In the genomic region with DNA sequence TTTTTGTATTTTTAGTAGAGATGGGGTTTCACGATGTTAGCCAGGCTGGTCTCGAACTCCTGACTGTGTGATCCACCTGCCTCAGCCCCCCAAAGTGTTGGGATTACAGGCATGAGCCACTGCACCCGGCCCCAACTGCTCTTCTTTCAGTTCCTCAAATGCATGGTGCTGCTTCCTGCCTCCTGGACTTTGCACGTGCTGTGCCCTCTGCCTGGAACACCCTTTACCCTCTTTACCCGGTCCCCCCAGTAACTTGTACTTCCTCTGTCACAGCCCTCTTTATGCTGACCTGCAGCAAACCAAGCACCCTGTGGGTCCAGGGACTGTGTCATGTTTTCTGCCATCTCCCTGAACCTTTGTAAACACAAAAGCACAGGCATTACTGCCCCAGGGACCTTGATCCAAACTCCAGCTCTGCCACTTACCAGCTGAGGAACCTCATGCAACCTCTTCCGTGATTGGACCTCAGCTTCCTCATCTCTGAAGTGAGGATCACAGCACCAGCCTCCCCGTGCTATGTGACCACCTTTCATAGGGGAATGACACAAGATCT, we compare ENCODE assay signal across 1 cellular context.
TF ChIP-seq lines count a peak whose summit lies in the region.

No MANE protein-coding gene starts in this region.

TF ChIP-seq in IMR-90, 13 proteins besides CTCF, POLR2A, EP300 and RAD21 (continued from another document):
- TF ChIP-seq, protein P1, sequence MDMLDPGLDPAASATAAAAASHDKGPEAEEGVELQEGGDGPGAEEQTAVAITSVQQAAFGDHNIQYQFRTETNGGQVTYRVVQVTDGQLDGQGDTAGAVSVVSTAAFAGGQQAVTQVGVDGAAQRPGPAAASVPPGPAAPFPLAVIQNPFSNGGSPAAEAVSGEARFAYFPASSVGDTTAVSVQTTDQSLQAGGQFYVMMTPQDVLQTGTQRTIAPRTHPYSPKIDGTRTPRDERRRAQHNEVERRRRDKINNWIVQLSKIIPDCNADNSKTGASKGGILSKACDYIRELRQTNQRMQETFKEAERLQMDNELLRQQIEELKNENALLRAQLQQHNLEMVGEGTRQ (IDR thresholded peaks at IDR 0.05; ENCODE audit: low read depth, low read length), result no peak
- TF ChIP-seq RFX5 (IDR thresholded peaks at IDR 0.05; ENCODE audit: low read depth, low read length) (no peak), CHD1 (IDR thresholded peaks at IDR 0.05; ENCODE audit: low read depth, low read length) (no peak), BHLHE40 (IDR thresholded peaks at IDR 0.05; ENCODE audit: low read depth, low read length) (no peak), RCOR1 (IDR thresholded peaks at IDR 0.05; ENCODE audit: insufficient replicate concordance, low read length) (no peak), MAFK (IDR thresholded peaks at IDR 0.05; ENCODE audit: low read depth, low read length) (no peak), FOS (IDR thresholded peaks at IDR 0.05; ENCODE audit: low read depth, low read length) (no peak), MAZ (IDR thresholded peaks at IDR 0.05; ENCODE audit: borderline replicate concordance, low read depth, low read length) (no peak), SMC3 (IDR thresholded peaks at IDR 0.05; ENCODE audit: low read depth, low read length) (no peak), NFE2L2 (IDR thresholded peaks at IDR 0.05; ENCODE audit: low read depth, low read length) (no peak)
TF ChIP-seq in IMR-90: peak in this region for 0.
